ENCODE assay signal across 8 cellular contexts in genomic region chr1:213122514-213122929, GRCh38.
DNase-seq lines count a peak whose midpoint lies in the region; ATAC-seq and TF ChIP-seq lines count a peak whose summit lies in the region.

No MANE protein-coding gene starts in this region.

- intact Hi-C loops in CD4-positive, alpha-beta memory T cell (cut with micrococcal nuclease): loop anchor here (2.0 to 5.0 kb wide), 2 partner anchors 1000 to 1206 kb away; no protein-coding TSS in a partner anchor

- H3K9me3 Mint-ChIP-seq in CD4-positive, alpha-beta memory T cell: no peaks in the 10 kb centered on the region

- POLR2A ChIA-PET in CD4-positive, alpha-beta memory T cell (lab: Charles Lee; ENCODE audit: partially characterized antibody): no interaction called here

- TF ChIP-seq CTCF in epithelial cell of proximal tubule (conservative IDR thresholded peaks at IDR 0.05; ENCODE audit: low read depth, low read length): peak; percentile 48

- no peak overlapping the region for H3K27ac ChIP-seq in CD4-positive, alpha-beta memory T cell (ENCODE audit: low read depth, low read length)

- H3K27me3 ChIP-seq in CD4-positive, alpha-beta memory T cell (ENCODE audit: insufficient read depth, low read length): no peaks in the 10 kb centered on the region

- no peak for ATAC-seq in HG03135 (IDR thresholded peaks at IDR 0.05; ENCODE audit: unreplicated experiment)

- H3K27me3 Mint-ChIP-seq in CD4-positive, alpha-beta memory T cell: no peaks in the 10 kb centered on the region

- no peak overlapping the region for H3K27ac Mint-ChIP-seq in CD4-positive, alpha-beta memory T cell

- H3K4me3 Mint-ChIP-seq in CD4-positive, alpha-beta memory T cell: no peak overlapping the region

- no peak overlapping the region for H3K4me3 ChIP-seq in CD4-positive, alpha-beta memory T cell (ENCODE audit: low read length in 2 of 2)
- H3K4me3 ChIP-seq in Jurkat, Clone E6-1 (ENCODE audit: low read length): no peak overlapping the region
- H3K4me3 ChIP-seq in epithelial cell of proximal tubule (ENCODE audit: low read depth, low read length): no peak overlapping the region

- CTCF ChIA-PET in CD4-positive, alpha-beta memory T cell (lab: Charles Lee; ENCODE audit: partially characterized antibody): interaction anchor here (1.7 to 3.6 kb wide), 4 partner anchors 11 to 16 kb away, joined by 6 to 17 read pairs (median 10); no protein-coding TSS in a partner anchor

- H3K4me1 Mint-ChIP-seq in CD4-positive, alpha-beta memory T cell: peaks cover 0 to 2% (median 0%) of the 10 kb centered on the region in 4 donors

- peak in 4 of 5 donors; percentile 11 to 16 (median 12) for DNase-seq in CD4-positive, alpha-beta memory T cell
- peak; percentile 45 for DNase-seq in Jurkat, Clone E6-1 (ENCODE audit: low read depth, low spot score)
- DNase-seq in OCI-M1 (lab: John Stamatoyannopoulos, UW) (peak; percentile 73), epithelial cell of proximal tubule (ENCODE audit: low read depth) (peak; percentile 18), pulmonary artery endothelial cell (ENCODE audit: low read depth, low spot score) (peak; percentile 11), HK-2 (ENCODE audit: unreplicated experiment) (no peak)
- no peak for DNase-seq in activated CD8-positive, alpha-beta memory T cell treated with anti-CD3 and anti-CD28 coated beads, Interleukin-2, amount 50 U/mL, for 4 hours

- H3K36me3 Mint-ChIP-seq in CD4-positive, alpha-beta memory T cell: peaks cover 0 to 4% of the 10 kb centered on the region in 2 donors

- H3K9me3 ChIP-seq in CD4-positive, alpha-beta memory T cell (ENCODE audit: control insufficient read depth in 1 of 2, low read length in 2 of 2): no peaks in the 10 kb centered on the region

- no peaks in the 10 kb centered on the region for H3K36me3 ChIP-seq in CD4-positive, alpha-beta memory T cell (ENCODE audit: insufficient read depth, low read length)

- no peaks in the 10 kb centered on the region for H3K4me1 ChIP-seq in CD4-positive, alpha-beta memory T cell (ENCODE audit: insufficient read depth, low read length)

Comparison
In these comparisons a context has a peak if more than half of its experiments do, and no peak if none do; other contexts are left out.
1. DNase-seq: peak in CD4-positive, alpha-beta memory T cell (4 of 5), Jurkat, Clone E6-1 (single experiment), OCI-M1 (single experiment), epithelial cell of proximal tubule (single experiment) and pulmonary artery endothelial cell (single experiment); none in HK-2 (single experiment) and activated CD8-positive, alpha-beta memory T cell treated with anti-CD3 and anti-CD28 coated beads, Interleukin-2, amount 50 U/mL, for 4 hours (single experiment).